Comparison of ENCODE assay signal across 9 cellular contexts in genomic region chrX:63680423-63680822, GRCh38.
"Had no signal": no experiment of that assay in that cellular context is flagged by ENCODE, and none has a peak within 500 bp of the region (broad histone marks: within the 10 kb centered on the region; RNA-seq: fewer than 3 reads in every experiment).

No MANE protein-coding gene starts in this region.

- H3K36me3 ChIP-seq: HAP-1 had no signal

- H3K9me3 ChIP-seq: HAP-1 had no signal

- H2AFZ ChIP-seq: GM23248 had no signal

- H3K9me3 Mint-ChIP-seq: HFFc6 had no signal

- H3K9ac ChIP-seq: GM23248 had no signal

- H3K4me1 ChIP-seq: HAP-1 had no signal

- H3K27ac ChIP-seq: GM23248, HL-60 had no signal

- DNase-seq: GM23248, GOT3, H7, HFFc6 had no signal

- H3K4me3 Mint-ChIP-seq: HFFc6, IgD-negative memory B cell had no signal

- FAIRE-seq: HepG2 had no signal

- H3K4me3 ChIP-seq: GM23248, HAP-1 had no signal

- H3K27ac Mint-ChIP-seq: HFFc6, IgD-negative memory B cell had no signal

- ATAC-seq: HCT116, HepG2 had no signal
